ENCODE assay signal across 7 cellular contexts in the genomic region with DNA sequence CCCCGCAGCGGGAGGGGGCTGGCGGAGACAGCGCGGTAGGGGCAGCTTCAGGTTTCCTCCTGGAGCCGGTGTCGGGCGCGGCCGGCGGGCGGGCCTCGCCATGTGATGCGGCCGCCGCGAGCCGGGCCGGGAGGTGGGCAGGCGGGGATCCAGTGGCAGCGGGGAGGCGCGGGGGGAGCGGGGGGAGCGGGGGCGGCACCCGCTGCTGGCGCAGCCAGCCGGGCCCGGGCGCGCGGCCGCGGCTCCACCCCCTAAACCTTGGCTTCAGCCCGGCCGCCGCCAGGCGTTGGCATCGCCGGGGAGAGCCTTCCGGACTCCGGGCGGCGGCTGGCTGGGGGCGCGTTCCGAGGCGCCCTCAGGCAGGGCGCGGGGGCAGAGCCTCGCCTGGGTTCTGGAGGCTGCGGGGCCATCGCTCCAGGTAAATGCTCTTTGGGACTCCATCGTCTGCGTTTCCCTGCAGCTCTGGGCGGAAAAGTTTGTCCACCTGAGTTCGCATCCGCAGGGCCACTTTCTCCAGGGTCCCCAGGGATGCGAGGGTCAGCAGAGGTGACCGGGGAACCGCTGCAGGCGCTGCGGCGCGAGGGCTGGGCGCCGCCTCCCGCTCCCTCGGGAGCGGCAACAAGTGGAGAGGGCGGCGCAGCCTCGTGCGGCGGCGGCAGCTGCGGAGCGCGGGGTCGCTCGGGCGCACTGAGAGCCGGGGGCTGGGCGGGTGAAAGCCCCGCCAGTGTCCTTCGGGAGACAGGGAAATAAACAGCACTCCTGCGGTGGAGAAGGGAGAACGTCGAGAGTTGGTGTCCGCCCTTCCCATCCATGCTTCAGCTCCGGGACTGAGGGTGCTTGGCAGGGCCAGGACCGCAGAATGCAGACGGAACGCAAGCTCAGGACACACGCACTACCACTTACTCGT. TPM values are rescaled to one million over a fixed set of nuclear protein-coding genes. Genes with fewer than 3 reads are reported as not detected.
DNase-seq lines count a peak whose midpoint lies in the region; ATAC-seq and TF ChIP-seq lines count a peak whose summit lies in the region.

A gene with protein sequence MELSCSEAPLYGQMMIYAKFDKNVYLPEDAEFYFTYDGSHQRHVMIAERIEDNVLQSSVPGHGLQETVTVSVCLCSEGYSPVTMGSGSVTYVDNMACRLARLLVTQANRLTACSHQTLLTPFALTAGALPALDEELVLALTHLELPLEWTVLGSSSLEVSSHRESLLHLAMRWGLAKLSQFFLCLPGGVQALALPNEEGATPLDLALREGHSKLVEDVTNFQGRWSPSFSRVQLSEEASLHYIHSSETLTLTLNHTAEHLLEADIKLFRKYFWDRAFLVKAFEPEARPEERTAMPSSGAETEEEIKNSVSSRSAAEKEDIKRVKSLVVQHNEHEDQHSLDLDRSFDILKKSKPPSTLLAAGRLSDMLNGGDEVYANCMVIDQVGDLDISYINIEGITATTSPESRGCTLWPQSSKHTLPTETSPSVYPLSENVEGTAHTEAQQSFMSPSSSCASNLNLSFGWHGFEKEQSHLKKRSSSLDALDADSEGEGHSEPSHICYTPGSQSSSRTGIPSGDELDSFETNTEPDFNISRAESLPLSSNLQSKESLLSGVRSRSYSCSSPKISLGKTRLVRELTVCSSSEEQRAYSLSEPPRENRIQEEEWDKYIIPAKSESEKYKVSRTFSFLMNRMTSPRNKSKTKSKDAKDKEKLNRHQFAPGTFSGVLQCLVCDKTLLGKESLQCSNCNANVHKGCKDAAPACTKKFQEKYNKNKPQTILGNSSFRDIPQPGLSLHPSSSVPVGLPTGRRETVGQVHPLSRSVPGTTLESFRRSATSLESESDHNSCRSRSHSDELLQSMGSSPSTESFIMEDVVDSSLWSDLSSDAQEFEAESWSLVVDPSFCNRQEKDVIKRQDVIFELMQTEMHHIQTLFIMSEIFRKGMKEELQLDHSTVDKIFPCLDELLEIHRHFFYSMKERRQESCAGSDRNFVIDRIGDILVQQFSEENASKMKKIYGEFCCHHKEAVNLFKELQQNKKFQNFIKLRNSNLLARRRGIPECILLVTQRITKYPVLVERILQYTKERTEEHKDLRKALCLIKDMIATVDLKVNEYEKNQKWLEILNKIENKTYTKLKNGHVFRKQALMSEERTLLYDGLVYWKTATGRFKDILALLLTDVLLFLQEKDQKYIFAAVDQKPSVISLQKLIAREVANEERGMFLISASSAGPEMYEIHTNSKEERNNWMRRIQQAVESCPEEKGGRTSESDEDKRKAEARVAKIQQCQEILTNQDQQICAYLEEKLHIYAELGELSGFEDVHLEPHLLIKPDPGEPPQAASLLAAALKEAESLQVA (N-terminal part only) (plus strand): TSS at position 292 of the 907 bp plus-strand sequence. CDS start 58,656 bp downstream, outside the sequence.

- no peaks in the 10 kb centered on the region for H3K36me3 Mint-ChIP-seq in progenitor cell of endocrine pancreas (ENCODE audit: insufficient read depth)

- ATAC-seq in HG02759 (IDR thresholded peaks at IDR 0.05; ENCODE audit: unreplicated experiment) (peak; percentile 78), left ventricle myocardium superior (peak; percentile 97), GM18870 (IDR thresholded peaks at IDR 0.05; ENCODE audit: unreplicated experiment) (no peak)

- intact Hi-C loops in left ventricle myocardium superior (cut with micrococcal nuclease), result no loop called here

- peak within 1 kb of the TSS; percentile 69 for H3K4me3 Mint-ChIP-seq in progenitor cell of endocrine pancreas (ENCODE audit: low read depth)

- H3K27me3 Mint-ChIP-seq in progenitor cell of endocrine pancreas, result peaks cover 66% of the 10 kb centered on the region

- H3K4me3 ChIP-seq in GM08714 (ENCODE audit: low read length), result peak within 1 kb of the TSS; percentile 69

- H3K4me1 Mint-ChIP-seq in progenitor cell of endocrine pancreas (ENCODE audit: low read depth), result peaks cover 18% of the 10 kb centered on the region

- no peak for TF ChIP-seq CTCF in progenitor cell of endocrine pancreas (IDR thresholded peaks at IDR 0.05; ENCODE audit: unreplicated experiment)

- DNase-seq in NCI-H774 (lab: John Stamatoyannopoulos, UW) (peak; percentile 78), anterior cingulate cortex (lab: John Stamatoyannopoulos, UW) (peak in 42 of 58 donors; percentile 2 to 67 (median 32)), left ventricle myocardium superior (peak; percentile 77), progenitor cell of endocrine pancreas (ENCODE audit: low spot score, unreplicated experiment) (peak; percentile 20)

- H3K9me3 Mint-ChIP-seq in progenitor cell of endocrine pancreas (ENCODE audit: low read depth), result no peaks in the 10 kb centered on the region

- no peak within 1 kb of the TSS for H3K27ac Mint-ChIP-seq in progenitor cell of endocrine pancreas

RNA-seq across cellular contexts. Expression of the gene that starts here (rescaled TPM):
- total RNA-seq in left ventricle myocardium superior, result 3.5 TPM
- 15.0 and 17.0 TPM in 2 replicates for total RNA-seq in progenitor cell of endocrine pancreas

Comparison
In these comparisons a context has a peak if more than half of its experiments do, and no peak if none do; other contexts are left out.
1. DNase-seq: peak in every context shown above with its lines; median percentile 78 in NCI-H774; 77 in left ventricle myocardium superior; 32 in anterior cingulate cortex; 20 in progenitor cell of endocrine pancreas.